ENCODE assay signal across 1 cellular context in the genomic region with DNA sequence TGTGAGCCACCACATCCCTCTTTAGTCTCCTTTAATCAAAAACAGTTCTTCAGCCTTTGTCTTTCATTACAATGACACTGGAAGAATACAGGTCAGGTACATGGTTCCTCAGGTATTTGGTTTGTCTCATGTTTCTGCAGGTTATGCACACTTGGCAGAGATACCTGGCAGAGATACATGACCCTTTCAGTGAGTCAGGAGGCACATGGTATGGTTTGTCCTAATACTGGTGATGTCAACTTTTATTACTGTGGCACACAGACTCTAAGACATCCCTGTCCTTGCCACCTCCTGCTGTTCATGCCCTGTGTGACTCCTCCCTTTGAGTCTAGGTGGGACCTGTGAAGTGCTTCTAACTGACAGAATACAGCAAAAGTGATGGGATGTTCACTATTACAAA.
TF ChIP-seq lines count a peak whose summit lies in the region.

No MANE protein-coding gene starts in this region.

TF ChIP-seq in HCT116, 20 proteins besides CTCF, POLR2A, EP300 and RAD21 (continued from another document):
- TF ChIP-seq FOSL1 (IDR thresholded peaks at IDR 0.05; ENCODE audit: low read depth) (0 out of 2 replicates have a peak, but pooled peaks have one; percentile 34), SP1 (IDR thresholded peaks at IDR 0.05; ENCODE audit: low read depth) (peak; percentile 41), ZNF274 (IDR thresholded peaks at IDR 0.05; ENCODE audit: low read depth, low read length) (no peak), SIN3A (IDR thresholded peaks at IDR 0.05; ENCODE audit: low read depth) (no peak; the same call in 1 of the 2 replicates), EGR1 (IDR thresholded peaks at IDR 0.05; ENCODE audit: low read depth) (no peak), SRF (IDR thresholded peaks at IDR 0.05; ENCODE audit: low read depth) (no peak), CBX3 (IDR thresholded peaks at IDR 0.05; ENCODE audit: low read depth) (peak; percentile 43; the same call in 1 of the 2 replicates), EZH2phosphoT487 (IDR thresholded peaks at IDR 0.05; ENCODE audit: borderline replicate concordance) (no peak), ZFX (IDR thresholded peaks at IDR 0.05) (no peak), TCF7L2 (IDR thresholded peaks at IDR 0.05; ENCODE audit: borderline replicate concordance, extremely low read depth, insufficient read depth, insufficient read length) (no peak)
- TF ChIP-seq, protein P1, sequence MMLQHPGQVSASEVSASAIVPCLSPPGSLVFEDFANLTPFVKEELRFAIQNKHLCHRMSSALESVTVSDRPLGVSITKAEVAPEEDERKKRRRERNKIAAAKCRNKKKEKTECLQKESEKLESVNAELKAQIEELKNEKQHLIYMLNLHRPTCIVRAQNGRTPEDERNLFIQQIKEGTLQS (IDR thresholded peaks at IDR 0.05): no peak
TF ChIP-seq in HCT116: peak in this region for 5.
